Comparison of ENCODE assay signal across 19 cellular contexts in genomic region chr1:246178902-246179301, GRCh38.
"Had no signal": no experiment of that assay in that cellular context is flagged by ENCODE, and none has a peak within 500 bp of the region (broad histone marks: within the 10 kb centered on the region; RNA-seq: fewer than 3 reads in every experiment).

No MANE protein-coding gene starts in this region.

- H3K36me3 ChIP-seq: brain microvascular endothelial cell, heart right ventricle, neural progenitor cell, ovary, sigmoid colon, spleen, stomach, upper lobe of left lung had no signal

- H3K9me3 ChIP-seq: heart right ventricle, ovary, sigmoid colon, spleen, stomach, testis, upper lobe of left lung had no signal

- H3K27ac ChIP-seq: brain microvascular endothelial cell, heart right ventricle, neural progenitor cell, ovary, sigmoid colon, stomach, testis, upper lobe of left lung had no signal

- DNase-seq: activated CD4-positive, CD25-positive, alpha-beta regulatory T cell treated with anti-CD3 and anti-CD28 coated beads, Interleukin-2, amount 50 U/mL, for 72 hours; activated naive CD4-positive, alpha-beta T cell treated with Interleukin-2 at 50 U/mL for 16 hours; anterior cingulate cortex; brain microvascular endothelial cell; cerebellar nuclear complex; effector memory CD4-positive, alpha-beta T cell; heart right ventricle; left cardiac atrium; midbrain; ovary; sigmoid colon; spleen; stimulated activated CD4-positive, alpha-beta T cell treated with anti-CD3 and anti-CD28 coated beads, Interleukin-1b, Interleukin-23, amount 100 ng/mL, for 48 hours; stomach; testis; upper lobe of left lung had no signal

- H3K9ac ChIP-seq: neural progenitor cell had no signal

- H2AFZ ChIP-seq: neural progenitor cell had no signal

- H3K4me2 ChIP-seq: neural progenitor cell had no signal

- H3K27me3 ChIP-seq: brain microvascular endothelial cell, heart right ventricle, neural progenitor cell, ovary, sigmoid colon, spleen, stomach, testis, upper lobe of left lung had no signal

- FAIRE-seq: frontal cortex had no signal

- H3K4me3 ChIP-seq: heart right ventricle, lung, neural progenitor cell, ovary, sigmoid colon, spleen, stomach, testis, upper lobe of left lung had no signal
